Comparison of ENCODE assay signal across 8 cellular contexts in genomic region chr12:26156201-26156871, GRCh38. TPM values are rescaled to one million over a fixed set of nuclear protein-coding genes. Genes with fewer than 3 reads are reported as not detected.
A peak's percentile ranks its signal among the peaks of the same experiment; 100 is the strongest.
DNase-seq lines count a peak whose midpoint lies in the region; ATAC-seq lines count a peak whose summit lies in the region.

No MANE protein-coding gene starts in this region.

- DNase-seq in left colon = no peak
- no peak for DNase-seq in cortex of kidney (lab: John Stamatoyannopoulos, UW)
- no peak for DNase-seq in HuH-7.5 (ENCODE audit: low spot score)
- DNase-seq in SHP77 (lab: John Stamatoyannopoulos, UW) = no peak
- no peak for DNase-seq in inferior parietal cortex (ENCODE audit: extremely low spot score)

- ATAC-seq in GM18861 (IDR thresholded peaks at IDR 0.05; ENCODE audit: unreplicated experiment) (peak; percentile 78), GM21825 (IDR thresholded peaks at IDR 0.05; ENCODE audit: unreplicated experiment) (peak; percentile 85), HG03575 (IDR thresholded peaks at IDR 0.05; ENCODE audit: extremely low read depth, insufficient number of reproducible peaks, low FRiP score, unreplicated experiment) (peak; percentile 88), left colon (peak; percentile 49)

- intact Hi-C loops in left colon (cut with DNase I, micrococcal nuclease) = no loop called here

RNA-seq across cellular contexts. Expression of gene BHLHE41, which starts 31.5 kb away (rescaled TPM):
- total RNA-seq in left colon = 10 to 100 TPM; 35.4 to 48.4 TPM

RNA-seq across cellular contexts. Expression of gene SSPN, which starts 39.0 kb away (rescaled TPM):
- 10 to 100 TPM; 12.8 to 20.6 TPM for total RNA-seq in left colon
